ENCODE assay signal across 1 cellular context in the genomic region with DNA sequence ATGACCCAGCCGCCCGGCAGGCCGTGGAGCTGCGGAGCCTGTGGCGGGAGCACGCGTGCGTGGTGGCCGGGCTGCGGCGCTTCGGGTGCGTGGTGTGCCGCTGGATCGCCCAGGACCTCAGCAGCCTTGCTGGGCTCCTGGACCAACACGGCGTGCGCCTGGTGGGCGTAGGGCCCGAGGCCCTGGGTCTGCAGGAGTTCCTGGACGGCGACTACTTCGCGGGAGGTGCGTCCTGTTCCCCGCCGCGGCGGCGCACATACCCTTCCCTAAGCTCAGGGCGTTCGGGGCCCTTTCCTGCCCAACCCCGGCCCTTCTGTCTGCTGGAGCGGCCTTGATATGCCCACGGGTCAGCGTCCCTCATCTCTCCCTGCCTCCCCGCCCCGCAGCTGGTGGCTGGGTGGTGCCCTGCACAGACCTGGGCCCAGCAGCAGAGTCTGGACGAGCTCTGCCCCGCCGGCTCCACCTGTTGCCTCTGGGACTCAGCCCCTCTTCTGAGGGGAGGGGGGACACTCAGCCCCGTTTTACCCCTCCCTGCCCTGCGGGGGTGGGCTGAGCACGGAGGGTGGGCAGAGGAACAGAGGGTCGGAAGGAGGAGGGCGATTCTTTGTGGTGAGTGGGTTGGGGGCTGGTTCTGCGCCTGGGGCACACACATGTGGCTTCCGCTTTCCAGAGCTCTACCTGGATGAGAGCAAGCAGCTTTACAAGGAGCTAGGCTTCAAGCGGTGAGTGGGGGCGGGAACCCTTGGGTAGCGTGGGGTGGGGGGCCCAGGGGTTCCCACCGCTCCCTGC.
TF ChIP-seq lines count a peak whose summit lies in the region.

No MANE protein-coding gene starts in this region.

TF ChIP-seq in HepG2, 621 proteins besides CTCF, POLR2A, EP300 and RAD21 (continued from another document):
- 0 out of 2 replicates have a peak, but pooled peaks have one; percentile 24 for TF ChIP-seq HIVEP1 (CRISPR knock-in tag; IDR thresholded peaks at IDR 0.05)
- no peak for TF ChIP-seq SOX13 (IDR thresholded peaks at IDR 0.05)
- TF ChIP-seq SOX13 (CRISPR knock-in tag; conservative IDR thresholded peaks at IDR 0.05 in 1 of 2, IDR thresholded peaks at IDR 0.05 in 1 of 2), result no peak
- no peak for TF ChIP-seq ZNF24 (IDR thresholded peaks at IDR 0.05)
- TF ChIP-seq, protein P1, sequence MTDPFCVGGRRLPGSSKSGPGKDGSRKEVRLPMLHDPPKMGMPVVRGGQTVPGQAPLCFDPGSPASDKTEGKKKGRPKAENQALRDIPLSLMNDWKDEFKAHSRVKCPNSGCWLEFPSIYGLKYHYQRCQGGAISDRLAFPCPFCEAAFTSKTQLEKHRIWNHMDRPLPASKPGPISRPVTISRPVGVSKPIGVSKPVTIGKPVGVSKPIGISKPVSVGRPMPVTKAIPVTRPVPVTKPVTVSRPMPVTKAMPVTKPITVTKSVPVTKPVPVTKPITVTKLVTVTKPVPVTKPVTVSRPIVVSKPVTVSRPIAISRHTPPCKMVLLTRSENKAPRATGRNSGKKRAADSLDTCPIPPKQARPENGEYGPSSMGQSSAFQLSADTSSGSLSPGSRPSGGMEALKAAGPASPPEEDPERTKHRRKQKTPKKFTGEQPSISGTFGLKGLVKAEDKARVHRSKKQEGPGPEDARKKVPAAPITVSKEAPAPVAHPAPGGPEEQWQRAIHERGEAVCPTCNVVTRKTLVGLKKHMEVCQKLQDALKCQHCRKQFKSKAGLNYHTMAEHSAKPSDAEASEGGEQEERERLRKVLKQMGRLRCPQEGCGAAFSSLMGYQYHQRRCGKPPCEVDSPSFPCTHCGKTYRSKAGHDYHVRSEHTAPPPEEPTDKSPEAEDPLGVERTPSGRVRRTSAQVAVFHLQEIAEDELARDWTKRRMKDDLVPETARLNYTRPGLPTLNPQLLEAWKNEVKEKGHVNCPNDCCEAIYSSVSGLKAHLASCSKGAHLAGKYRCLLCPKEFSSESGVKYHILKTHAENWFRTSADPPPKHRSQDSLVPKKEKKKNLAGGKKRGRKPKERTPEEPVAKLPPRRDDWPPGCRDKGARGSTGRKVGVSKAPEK (CRISPR knock-in tag; IDR thresholded peaks at IDR 0.05; ENCODE audit: borderline replicate concordance), result no peak
- TF ChIP-seq JUN (CRISPR knock-in tag; IDR thresholded peaks at IDR 0.05), result no peak
- no peak for TF ChIP-seq CHD4 (IDR thresholded peaks at IDR 0.05; ENCODE audit: borderline replicate concordance, low read length)
- no peak for TF ChIP-seq ARHGAP35 (CRISPR knock-in tag; IDR thresholded peaks at IDR 0.05; ENCODE audit: borderline replicate concordance)
- no peak for TF ChIP-seq POLR2AphosphoS2 (IDR thresholded peaks at IDR 0.05; ENCODE audit: low read depth, low read length)
